Comparison of ENCODE assay signal across 2 cellular contexts in genomic region chr7:55476071-55476803, GRCh38.
TF ChIP-seq lines count a peak whose summit lies in the region.

No MANE protein-coding gene starts in this region.

TF ChIP-seq in SK-N-SH treated with all-trans-retinoic acid at 6 μM for 48 hours, 23 proteins besides CTCF, POLR2A, EP300 and RAD21 (continued from another document):
- TF ChIP-seq, protein P1, sequence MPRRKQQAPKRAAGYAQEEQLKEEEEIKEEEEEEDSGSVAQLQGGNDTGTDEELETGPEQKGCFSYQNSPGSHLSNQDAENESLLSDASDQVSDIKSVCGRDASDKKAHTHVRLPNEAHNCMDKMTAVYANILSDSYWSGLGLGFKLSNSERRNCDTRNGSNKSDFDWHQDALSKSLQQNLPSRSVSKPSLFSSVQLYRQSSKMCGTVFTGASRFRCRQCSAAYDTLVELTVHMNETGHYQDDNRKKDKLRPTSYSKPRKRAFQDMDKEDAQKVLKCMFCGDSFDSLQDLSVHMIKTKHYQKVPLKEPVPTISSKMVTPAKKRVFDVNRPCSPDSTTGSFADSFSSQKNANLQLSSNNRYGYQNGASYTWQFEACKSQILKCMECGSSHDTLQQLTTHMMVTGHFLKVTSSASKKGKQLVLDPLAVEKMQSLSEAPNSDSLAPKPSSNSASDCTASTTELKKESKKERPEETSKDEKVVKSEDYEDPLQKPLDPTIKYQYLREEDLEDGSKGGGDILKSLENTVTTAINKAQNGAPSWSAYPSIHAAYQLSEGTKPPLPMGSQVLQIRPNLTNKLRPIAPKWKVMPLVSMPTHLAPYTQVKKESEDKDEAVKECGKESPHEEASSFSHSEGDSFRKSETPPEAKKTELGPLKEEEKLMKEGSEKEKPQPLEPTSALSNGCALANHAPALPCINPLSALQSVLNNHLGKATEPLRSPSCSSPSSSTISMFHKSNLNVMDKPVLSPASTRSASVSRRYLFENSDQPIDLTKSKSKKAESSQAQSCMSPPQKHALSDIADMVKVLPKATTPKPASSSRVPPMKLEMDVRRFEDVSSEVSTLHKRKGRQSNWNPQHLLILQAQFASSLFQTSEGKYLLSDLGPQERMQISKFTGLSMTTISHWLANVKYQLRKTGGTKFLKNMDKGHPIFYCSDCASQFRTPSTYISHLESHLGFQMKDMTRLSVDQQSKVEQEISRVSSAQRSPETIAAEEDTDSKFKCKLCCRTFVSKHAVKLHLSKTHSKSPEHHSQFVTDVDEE (CRISPR knock-in tag; IDR thresholded peaks at IDR 0.05), result no peak
- TF ChIP-seq ISL1 (CRISPR knock-in tag; IDR thresholded peaks at IDR 0.05) (no peak), PPARA (CRISPR knock-in tag; IDR thresholded peaks at IDR 0.05; ENCODE audit: borderline replicate concordance) (no peak), ARNTL (CRISPR knock-in tag; IDR thresholded peaks at IDR 0.05; ENCODE audit: borderline replicate concordance, low read depth) (no peak), TCF4 (CRISPR knock-in tag; IDR thresholded peaks at IDR 0.05; ENCODE audit: borderline replicate concordance) (no peak), ZC3H10 (CRISPR knock-in tag; IDR thresholded peaks at IDR 0.05) (no peak), ZNF70 (CRISPR knock-in tag; IDR thresholded peaks at IDR 0.05) (no peak), ZFP3 (CRISPR knock-in tag; IDR thresholded peaks at IDR 0.05) (no peak)

TF ChIP-seq in SK-N-SH, 30 proteins besides CTCF, POLR2A, EP300 and RAD21 (continued from another document):
- TF ChIP-seq, protein P2, sequence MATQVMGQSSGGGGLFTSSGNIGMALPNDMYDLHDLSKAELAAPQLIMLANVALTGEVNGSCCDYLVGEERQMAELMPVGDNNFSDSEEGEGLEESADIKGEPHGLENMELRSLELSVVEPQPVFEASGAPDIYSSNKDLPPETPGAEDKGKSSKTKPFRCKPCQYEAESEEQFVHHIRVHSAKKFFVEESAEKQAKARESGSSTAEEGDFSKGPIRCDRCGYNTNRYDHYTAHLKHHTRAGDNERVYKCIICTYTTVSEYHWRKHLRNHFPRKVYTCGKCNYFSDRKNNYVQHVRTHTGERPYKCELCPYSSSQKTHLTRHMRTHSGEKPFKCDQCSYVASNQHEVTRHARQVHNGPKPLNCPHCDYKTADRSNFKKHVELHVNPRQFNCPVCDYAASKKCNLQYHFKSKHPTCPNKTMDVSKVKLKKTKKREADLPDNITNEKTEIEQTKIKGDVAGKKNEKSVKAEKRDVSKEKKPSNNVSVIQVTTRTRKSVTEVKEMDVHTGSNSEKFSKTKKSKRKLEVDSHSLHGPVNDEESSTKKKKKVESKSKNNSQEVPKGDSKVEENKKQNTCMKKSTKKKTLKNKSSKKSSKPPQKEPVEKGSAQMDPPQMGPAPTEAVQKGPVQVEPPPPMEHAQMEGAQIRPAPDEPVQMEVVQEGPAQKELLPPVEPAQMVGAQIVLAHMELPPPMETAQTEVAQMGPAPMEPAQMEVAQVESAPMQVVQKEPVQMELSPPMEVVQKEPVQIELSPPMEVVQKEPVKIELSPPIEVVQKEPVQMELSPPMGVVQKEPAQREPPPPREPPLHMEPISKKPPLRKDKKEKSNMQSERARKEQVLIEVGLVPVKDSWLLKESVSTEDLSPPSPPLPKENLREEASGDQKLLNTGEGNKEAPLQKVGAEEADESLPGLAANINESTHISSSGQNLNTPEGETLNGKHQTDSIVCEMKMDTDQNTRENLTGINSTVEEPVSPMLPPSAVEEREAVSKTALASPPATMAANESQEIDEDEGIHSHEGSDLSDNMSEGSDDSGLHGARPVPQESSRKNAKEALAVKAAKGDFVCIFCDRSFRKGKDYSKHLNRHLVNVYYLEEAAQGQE (IDR thresholded peaks at IDR 0.05; ENCODE audit: low read depth, low read length), result no peak
- TF ChIP-seq NFIC (IDR thresholded peaks at IDR 0.05; ENCODE audit: borderline replicate concordance) (no peak), EZH2phosphoT487 (IDR thresholded peaks at IDR 0.05; ENCODE audit: borderline replicate concordance, low read depth) (no peak), ELF1 (IDR thresholded peaks at IDR 0.05) (no peak), JUND (IDR thresholded peaks at IDR 0.05) (no peak), RFX5 (IDR thresholded peaks at IDR 0.05; ENCODE audit: low read length) (no peak), MAX (IDR thresholded peaks at IDR 0.05; ENCODE audit: low read depth) (no peak), TCF12 (IDR thresholded peaks at IDR 0.05) (no peak), TAF1 (IDR thresholded peaks at IDR 0.05; ENCODE audit: borderline replicate concordance, low read depth, low read length) (no peak)
TF ChIP-seq in SK-N-SH: peak in this region for 0.
